11 cellular contexts compared by ENCODE assay signal in the genomic region with DNA sequence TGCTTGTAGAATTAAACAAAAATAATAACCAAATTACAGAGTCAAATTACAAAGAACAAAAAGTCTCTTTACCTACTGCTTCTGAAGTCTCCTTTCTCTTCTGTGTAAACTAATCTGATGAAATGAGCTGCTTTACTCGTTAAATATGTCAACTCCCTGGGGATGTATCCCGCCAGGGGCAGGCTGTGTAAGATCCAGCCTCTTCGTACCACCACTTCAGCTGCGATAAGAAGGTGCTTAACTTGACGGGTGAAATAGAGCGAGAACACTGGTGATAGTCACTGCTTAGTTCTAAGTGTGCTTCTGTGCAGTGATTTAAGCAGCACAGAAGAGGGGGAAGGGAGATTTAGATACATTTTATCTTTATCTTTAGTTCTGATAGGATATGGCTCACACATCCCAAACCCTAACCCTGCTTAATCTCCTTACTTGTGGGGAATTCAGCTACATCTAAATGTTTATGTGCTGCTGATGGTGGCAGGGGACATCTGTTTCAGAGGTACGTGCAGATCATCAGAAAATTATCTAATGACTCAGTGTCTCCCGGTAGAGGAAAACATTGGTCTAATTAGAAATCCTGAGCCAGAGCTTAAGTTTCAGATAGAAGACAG. TPM values are rescaled to one million over a fixed set of nuclear protein-coding genes. Genes with fewer than 3 reads are reported as not detected.
DNase-seq lines count a peak whose midpoint lies in the region; ATAC-seq and TF ChIP-seq lines count a peak whose summit lies in the region.
"Had no signal": no experiment of that assay in that cellular context is flagged by ENCODE, and none has a peak within 500 bp of the region (broad histone marks: within the 10 kb centered on the region; RNA-seq: fewer than 3 reads in every experiment).

No MANE protein-coding gene starts in this region.

- peak overlapping the region; percentile 75 for H3K9ac ChIP-seq in IMR-90 (ENCODE audit: low read depth, low read length)

- H4K20me1 ChIP-seq in IMR-90 (ENCODE audit: insufficient read depth, low read length) (no peaks in the 10 kb centered on the region), OCI-LY7 (ENCODE audit: insufficient read depth, low read length) (no peaks in the 10 kb centered on the region; the same call in 1 of the 2 replicates)

- TF ChIP-seq CTCF in IMR-90 (conservative IDR thresholded peaks at IDR 0.05; ENCODE audit: low read depth, low read length) = no peak
- TF ChIP-seq CTCF in left ventricle myocardium inferior (IDR thresholded peaks at IDR 0.05; ENCODE audit: borderline replicate concordance) = no peak
- TF ChIP-seq CTCF in OCI-LY7 (conservative IDR thresholded peaks at IDR 0.05; ENCODE audit: low read length) = no peak

- H3K79me2 ChIP-seq in OCI-LY7 (ENCODE audit: insufficient read depth, low read depth, low read length) = no peaks in the 10 kb centered on the region

- H4K8ac ChIP-seq in IMR-90 (ENCODE audit: low read depth in 2 of 2, low read length in 2 of 2) = peak overlapping the region; percentile 64 to 86

- H2AK9ac ChIP-seq in IMR-90 (replicated peaks; ENCODE audit: low read depth, low read length, poor library complexity) = no peak overlapping the region

- POLR2A ChIA-PET in IMR-90 (lab: Charles Lee; ENCODE audit: unreplicated experiment) (no interaction called here), OCI-LY7 (lab: Charles Lee) (no interaction called here)

- intact Hi-C loops in IMR-90 (cut with micrococcal nuclease) = no loop called here
- intact Hi-C loops in left ventricle myocardium inferior (cut with micrococcal nuclease) = no loop called here
- intact Hi-C loops in OCI-LY7 (cut with micrococcal nuclease; ENCODE audit: unreplicated experiment) = no loop called here

- peak overlapping the region; percentile 64; the same call in 1 of the 2 replicates for H3K14ac ChIP-seq in IMR-90 (replicated peaks; ENCODE audit: low read depth, low read length)

- BruUV-seq in IMR-90 (replicated peaks; lab: Mats Ljungman, UMichigan) = no TSS peak
- no TSS peak for BruUV-seq in OCI-LY7 (replicated peaks; lab: Mats Ljungman, UMichigan)

- H3K9me3 ChIP-seq in IMR-90 (ENCODE audit: control insufficient read depth, insufficient read depth, low read length) (no peaks in the 10 kb centered on the region), left ventricle myocardium inferior (replicated peaks) (no peaks in the 10 kb centered on the region), OCI-LY7 (ENCODE audit: low read length) (no peaks in the 10 kb centered on the region)

- TF ChIP-seq RAD21 in IMR-90 (IDR thresholded peaks at IDR 0.05; ENCODE audit: low read length) = no peak

- H2BK15ac ChIP-seq in IMR-90 (ENCODE audit: low read depth, low read length) = peak overlapping the region; percentile 97; the same call in 2 of the 3 replicates

- peak overlapping the region; percentile 82; the same call in 1 of the 2 replicates for H2AK5ac ChIP-seq in IMR-90 (ENCODE audit: low read depth, low read length)

- CTCF ChIA-PET in IMR-90 (lab: Yijun Ruan, JAX) (interaction anchor here (0.6 kb wide), 1 partner anchor 951 kb away, joined by 3 read pairs; no protein-coding TSS in a partner anchor), OCI-LY7 (lab: Charles Lee; ENCODE audit: unreplicated experiment) (no interaction called here)

- H3K79me1 ChIP-seq in IMR-90 (ENCODE audit: low read depth in 1 of 2, low read length in 2 of 2) = no peaks in the 10 kb centered on the region

- peak overlapping the region; percentile 81 for H3K18ac ChIP-seq in IMR-90 (ENCODE audit: low read depth, low read length)

- dilution Hi-C loops in IMR-90 (cut with HindIII; ENCODE audit: low sequenced_read_pairs, unreplicated experiment) = no loop called here

- H3K36me3 ChIP-seq in IMR-90 (ENCODE audit: control insufficient read depth, insufficient read depth, low read length) (no peaks in the 10 kb centered on the region), left ventricle myocardium inferior (no peaks in the 10 kb centered on the region), OCI-LY7 (ENCODE audit: insufficient read depth, low read length) (no peaks in the 10 kb centered on the region)

- no CpG with 5 or more reads among the region's 8 CpGs for WGBS in IMR-90 (ENCODE audit: extremely low coverage in 2 of 2, insufficient read length in 1 of 2), 2 experiments

- H3K4me2 ChIP-seq in IMR-90 (ENCODE audit: low read depth, low read length) (peak overlapping the region; percentile 69), OCI-LY7 (ENCODE audit: low read length) (no peak overlapping the region)

- H3K9me2 ChIP-seq in OCI-LY7 (ENCODE audit: insufficient read depth, low read length) = no peaks in the 10 kb centered on the region

- H3K4me3 ChIP-seq in IMR-90 (ENCODE audit: insufficient read depth, low read depth, low read length) = no peak overlapping the region
- H3K4me3 ChIP-seq in left ventricle myocardium inferior = no peak overlapping the region
- no peak overlapping the region for H3K4me3 ChIP-seq in OCI-LY7 (ENCODE audit: low read depth, low read length, poor library complexity, severe bottlenecking)

- H2AFZ ChIP-seq in IMR-90 (replicated peaks; ENCODE audit: low read length, poor library complexity) (no peak overlapping the region), OCI-LY7 (ENCODE audit: low read length) (no peak overlapping the region)

- peak overlapping the region; percentile 82 for H3K4ac ChIP-seq in IMR-90 (ENCODE audit: low read depth, low read length)

- no peak for TF ChIP-seq POLR2A in IMR-90 (IDR thresholded peaks at IDR 0.05; ENCODE audit: low read depth, low read length)

- in situ Hi-C loops in IMR-90 (cut with MboI; ENCODE audit: low sequenced_read_pairs) = no loop called here

- DNase-seq in AG20443 (ENCODE audit: low spot score) (peak; percentile 34), IMR-90 (peak; percentile 63), NCI-H82 treated with DMSO at 0.1 percent for 48 hours (lab: John Stamatoyannopoulos, UW; ENCODE audit: unreplicated experiment) (peak; percentile 100), left ventricle myocardium inferior (peak; percentile 22), OCI-LY7 (ENCODE audit: low spot score) (no peak), midbrain (lab: John Stamatoyannopoulos, UW) (no peak)
- DNase-seq: activated naive CD8-positive, alpha-beta T cell treated with anti-CD3 and anti-CD28 coated beads for 36 hours; CD4-positive, CD25-positive, alpha-beta regulatory T cell; stimulated activated naive CD4-positive, alpha-beta T cell treated with Interleukin-2 at 50 U/mL for 16 hours had no signal

- H2BK20ac ChIP-seq in IMR-90 (ENCODE audit: low read depth, low read length) = peak overlapping the region; percentile 41

- H3K9me1 ChIP-seq in IMR-90 (ENCODE audit: insufficient read depth, low read length) = peaks cover 12% of the 10 kb centered on the region

- peak overlapping the region; percentile 74 for H4K5ac ChIP-seq in IMR-90 (ENCODE audit: low read depth, low read length)

- H3K27me3 ChIP-seq in IMR-90 (ENCODE audit: control insufficient read depth, insufficient read depth, low read length) (peaks cover 3% of the 10 kb centered on the region; the same call in 1 of the 2 replicates), left ventricle myocardium inferior (ENCODE audit: low read depth) (peaks cover 78% of the 10 kb centered on the region)

- H3K56ac ChIP-seq in IMR-90 (ENCODE audit: extremely low read depth, insufficient read depth, low read length) = peak overlapping the region; percentile 44

- no peak overlapping the region; the same call in 1 of the 2 replicates for H3K23ac ChIP-seq in IMR-90 (ENCODE audit: low read depth, low read length)

- peak overlapping the region; percentile 56 for H4K91ac ChIP-seq in IMR-90 (ENCODE audit: insufficient read depth, low read depth, low read length)

- peak overlapping the region; percentile 76 for H2BK5ac ChIP-seq in IMR-90 (ENCODE audit: low read depth, low read length, poor library complexity, severe bottlenecking)

- H2BK120ac ChIP-seq in IMR-90 (ENCODE audit: low read depth, low read length) = peak overlapping the region; percentile 89

- H3K27ac ChIP-seq in IMR-90 (ENCODE audit: insufficient read depth, low read length) = peak overlapping the region; percentile 99
- peak overlapping the region; percentile 7 for H3K27ac ChIP-seq in left ventricle myocardium inferior (replicated peaks)
- H3K27ac ChIP-seq in OCI-LY7 (ENCODE audit: low read depth, low read length, poor library complexity, severe bottlenecking) = no peak overlapping the region

- peaks cover 22% of the 10 kb centered on the region for H3K4me1 ChIP-seq in IMR-90 (ENCODE audit: control insufficient read depth, insufficient read depth, low read length)
- peaks cover 26% of the 10 kb centered on the region for H3K4me1 ChIP-seq in left ventricle myocardium inferior
- H3K4me1 ChIP-seq in OCI-LY7 (ENCODE audit: insufficient read depth, low read length, poor library complexity, severe bottlenecking) = no peaks in the 10 kb centered on the region

- ATAC-seq in IMR-90 (ENCODE audit: low read depth) (peak; percentile 79), GM19035 (IDR thresholded peaks at IDR 0.05; ENCODE audit: unreplicated experiment) (no peak), HG02588 (IDR thresholded peaks at IDR 0.05; ENCODE audit: unreplicated experiment) (no peak)

TF ChIP-seq in IMR-90, 13 proteins besides CTCF, POLR2A, EP300 and RAD21:
- TF ChIP-seq BHLHE40 (IDR thresholded peaks at IDR 0.05; ENCODE audit: low read depth, low read length) = no peak
- TF ChIP-seq MAFK (IDR thresholded peaks at IDR 0.05; ENCODE audit: low read depth, low read length) = no peak
- TF ChIP-seq FOS (IDR thresholded peaks at IDR 0.05; ENCODE audit: low read depth, low read length) = no peak
- no peak for TF ChIP-seq MXI1 (IDR thresholded peaks at IDR 0.05; ENCODE audit: borderline replicate concordance, low read depth, low read length)
- TF ChIP-seq, protein P1, sequence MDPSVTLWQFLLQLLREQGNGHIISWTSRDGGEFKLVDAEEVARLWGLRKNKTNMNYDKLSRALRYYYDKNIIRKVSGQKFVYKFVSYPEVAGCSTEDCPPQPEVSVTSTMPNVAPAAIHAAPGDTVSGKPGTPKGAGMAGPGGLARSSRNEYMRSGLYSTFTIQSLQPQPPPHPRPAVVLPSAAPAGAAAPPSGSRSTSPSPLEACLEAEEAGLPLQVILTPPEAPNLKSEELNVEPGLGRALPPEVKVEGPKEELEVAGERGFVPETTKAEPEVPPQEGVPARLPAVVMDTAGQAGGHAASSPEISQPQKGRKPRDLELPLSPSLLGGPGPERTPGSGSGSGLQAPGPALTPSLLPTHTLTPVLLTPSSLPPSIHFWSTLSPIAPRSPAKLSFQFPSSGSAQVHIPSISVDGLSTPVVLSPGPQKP (IDR thresholded peaks at IDR 0.05; ENCODE audit: borderline replicate concordance, low read depth, low read length) = no peak
- no peak for TF ChIP-seq RCOR1 (IDR thresholded peaks at IDR 0.05; ENCODE audit: insufficient replicate concordance, low read length)

RNA-seq across cellular contexts. Expression of gene RHOU, which starts 46.0 kb away (rescaled TPM):
- total RNA-seq in IMR-90 (2012; rRNA removed) (0.72 and 0.83 TPM in 2 replicates), left ventricle myocardium inferior (5.1 TPM), OCI-LY7 (2022) (not detected in 2 replicates)
- 0.27 and 0.44 TPM in 2 replicates for polyA plus RNA-seq in IMR-90 (2012; rRNA removed)
- 0.15 and 0.20 TPM in 2 replicates for polyA plus RNA-seq in IMR-90 (2012; cell fraction: cytosol; rRNA removed)
- polyA plus RNA-seq in IMR-90 (2012; cell fraction: nucleus; rRNA removed; ENCODE audit: low replicate concordance) = 0.09 and 0.45 TPM in 2 replicates
- not detected in 2 replicates for total RNA-seq in OCI-LY7 (2014; rRNA removed; shearing (Covaris generic))

Comparison
In these comparisons a context has a peak if more than half of its experiments do, and no peak if none do; other contexts are left out.
1. DNase-seq: peak in AG20443 (single experiment), IMR-90 (single experiment), NCI-H82 treated with DMSO at 0.1 percent for 48 hours (single experiment) and left ventricle myocardium inferior (single experiment); none in OCI-LY7 (single experiment) and midbrain (single experiment).